Comparison of ENCODE assay signal across 27 cellular contexts in the genomic region with DNA sequence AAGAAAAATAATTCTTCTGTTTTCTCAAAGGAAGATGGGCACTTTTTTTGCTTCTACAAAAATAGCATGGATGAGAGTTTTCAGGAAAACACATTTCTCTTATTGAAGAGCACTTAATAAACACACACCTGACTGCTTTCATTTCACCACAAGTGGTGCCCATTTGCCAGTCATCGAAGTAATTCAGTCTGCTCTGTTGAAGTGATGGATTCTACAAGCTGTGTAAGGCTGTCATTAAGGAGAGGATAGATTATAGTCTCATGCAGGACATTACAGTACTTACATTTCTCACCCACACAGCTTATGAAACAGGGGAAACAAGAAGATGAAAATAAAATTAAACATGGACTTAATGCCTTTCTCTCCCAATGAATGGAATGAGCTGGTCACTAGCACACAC.
"Had no signal": no experiment of that assay in that cellular context is flagged by ENCODE, and none has a peak within 500 bp of the region (broad histone marks: within the 10 kb centered on the region; RNA-seq: fewer than 3 reads in every experiment).

No MANE protein-coding gene starts in this region.

- H3K27me3 ChIP-seq: ascending aorta, body of pancreas, MG63 had no signal

- H3K27me3 Mint-ChIP-seq: activated CD4-positive, alpha-beta T cell treated with anti-CD3 and anti-CD28 coated beads, Interleukin-2, amount 10 ng/mL, durations not matched to agents 24 days and 14 days had no signal

- H3K4me1 ChIP-seq: ascending aorta, body of pancreas had no signal

- H3K4me3 Mint-ChIP-seq: activated CD4-positive, alpha-beta memory T cell treated with anti-CD3 and anti-CD28 coated beads for 36 hours; activated CD4-positive, alpha-beta T cell treated with anti-CD3 and anti-CD28 coated beads, Interleukin-2, amount 10 ng/mL, durations not matched to agents 24 days and 14 days; activated naive CD8-positive, alpha-beta T cell treated with anti-CD3 and anti-CD28 coated beads, Interleukin-2, amount 50 U/mL, for 24 hours; activated T-cell treated with anti-CD3 and anti-CD28 coated beads, Interleukin-2, amount 50 U/mL, for 4 hours; T-helper 17 cell; WTC11 had no signal

- H3K4me1 Mint-ChIP-seq: activated CD4-positive, alpha-beta T cell treated with anti-CD3 and anti-CD28 coated beads, Interleukin-2, amount 10 ng/mL, durations not matched to agents 24 days and 14 days; activated naive CD8-positive, alpha-beta T cell treated with anti-CD3 and anti-CD28 coated beads, Interleukin-2, amount 50 U/mL, for 24 hours had no signal

- FAIRE-seq: bronchial epithelial cell had no signal

- H3K9me3 Mint-ChIP-seq: activated CD4-positive, alpha-beta memory T cell treated with anti-CD3 and anti-CD28 coated beads for 36 hours; activated CD4-positive, alpha-beta T cell treated with anti-CD3 and anti-CD28 coated beads, Interleukin-2, amount 10 ng/mL, durations not matched to agents 24 days and 14 days; activated naive CD8-positive, alpha-beta T cell treated with anti-CD3 and anti-CD28 coated beads, Interleukin-2, amount 50 U/mL, for 24 hours; activated T-cell treated with anti-CD3 and anti-CD28 coated beads, Interleukin-2, amount 50 U/mL, for 4 hours; WTC11 had no signal

- H3K36me3 Mint-ChIP-seq: activated CD4-positive, alpha-beta memory T cell treated with anti-CD3 and anti-CD28 coated beads for 36 hours; activated naive CD4-positive, alpha-beta T cell treated with anti-CD3 and anti-CD28 coated beads, Interleukin-2, amount 50 U/mL, for 72 hours; WTC11 had no signal

- DNase-seq: activated CD4-positive, alpha-beta memory T cell treated with anti-CD3 and anti-CD28 coated beads for 36 hours; activated CD4-positive, alpha-beta T cell treated with anti-CD3 and anti-CD28 coated beads for 1 hour; activated CD4-positive, alpha-beta T cell treated with anti-CD3 and anti-CD28 coated beads, Interleukin-2, amount 10 ng/mL, durations not matched to agents 24 days and 14 days; activated CD8-positive, alpha-beta memory T cell treated with anti-CD3 and anti-CD28 coated beads for 24 hours; activated effector memory CD4-positive, alpha-beta T cell treated with anti-CD3 and anti-CD28 coated beads, Interleukin-2, amount 50 U/mL, for 16 hours; activated naive CD4-positive, alpha-beta T cell treated with Interleukin-2 at 50 U/mL for 16 hours; activated naive CD8-positive, alpha-beta T cell treated with anti-CD3 and anti-CD28 coated beads, Interleukin-2, amount 50 U/mL, for 24 hours; activated T-cell treated with anti-CD3 and anti-CD28 coated beads, Interleukin-2, amount 50 U/mL, for 4 hours; amniotic stem cell; body of pancreas; central memory CD4-positive, alpha-beta T cell; MG63; MV-4-11; NCI-H1092 treated with DMSO at 0.1 percent for 48 hours; NCI-H146; NCI-H187 treated with DMSO at 0.1 percent for 48 hours; NCI-H2081 treated with DMSO at 0.1 percent for 48 hours; NCI-H345; NCI-H526; SIG-M5; T-helper 17 cell; T-helper 9 cell had no signal

- H3K36me3 ChIP-seq: ascending aorta had no signal

- H3K27ac Mint-ChIP-seq: activated CD4-positive, alpha-beta memory T cell treated with anti-CD3 and anti-CD28 coated beads for 36 hours; activated CD4-positive, alpha-beta T cell treated with anti-CD3 and anti-CD28 coated beads, Interleukin-2, amount 10 ng/mL, durations not matched to agents 24 days and 14 days; activated naive CD4-positive, alpha-beta T cell treated with anti-CD3 and anti-CD28 coated beads, Interleukin-2, amount 50 U/mL, for 72 hours; activated naive CD8-positive, alpha-beta T cell treated with anti-CD3 and anti-CD28 coated beads, Interleukin-2, amount 50 U/mL, for 24 hours; T-helper 17 cell; WTC11 had no signal

- ATAC-seq: activated naive CD4-positive, alpha-beta T cell treated with anti-CD3 and anti-CD28 coated beads, Interleukin-2, amount 50 U/mL, for 72 hours; activated naive CD8-positive, alpha-beta T cell treated with anti-CD3 and anti-CD28 coated beads, Interleukin-2, amount 50 U/mL, for 24 hours; activated T-cell treated with anti-CD3 and anti-CD28 coated beads, Interleukin-2, amount 50 U/mL, for 4 hours; body of pancreas; T-helper 17 cell; WTC11 had no signal

- H3K4me3 ChIP-seq: ascending aorta, body of pancreas, coronary artery, MG63 had no signal

- H3K9me3 ChIP-seq: ascending aorta, body of pancreas, MG63 had no signal
